In genomic region chr4:16875487-16875886, GRCh38 we compare ENCODE assay signal across 17 cellular contexts. TPM values are rescaled to one million over a fixed set of nuclear protein-coding genes. Genes with fewer than 3 reads are reported as not detected.
DNase-seq lines count a peak whose midpoint lies in the region; ATAC-seq, FAIRE-seq and TF ChIP-seq lines count a peak whose summit lies in the region.
"Had no signal": no experiment of that assay in that cellular context is flagged by ENCODE, and none has a peak within 500 bp of the region (broad histone marks: within the 10 kb centered on the region; RNA-seq: fewer than 3 reads in every experiment).

No MANE protein-coding gene starts in this region.

- peaks cover 12% of the 10 kb centered on the region for H3K9me3 Mint-ChIP-seq in astrocyte (ENCODE audit: unreplicated experiment)
- H3K9me3 Mint-ChIP-seq: activated naive CD4-positive, alpha-beta T cell treated with anti-CD3 and anti-CD28 coated beads for 36 hours had no signal

- no peak overlapping the region for H3K4me3 Mint-ChIP-seq in astrocyte (ENCODE audit: unreplicated experiment)
- H3K4me3 Mint-ChIP-seq: activated naive CD4-positive, alpha-beta T cell treated with anti-CD3 and anti-CD28 coated beads for 36 hours; naive thymus-derived CD8-positive, alpha-beta T cell had no signal

- H4K20me1 ChIP-seq in astrocyte (ENCODE audit: insufficient read depth, low read length), result no peaks in the 10 kb centered on the region

- peaks cover 9% of the 10 kb centered on the region for H3K4me1 ChIP-seq in astrocyte (ENCODE audit: insufficient read depth, low read length)
- H3K4me1 ChIP-seq: SJCRH30 had no signal

- H3K4me3 ChIP-seq in astrocyte (ENCODE audit: insufficient read depth, low read depth, low read length), result no peak overlapping the region
- H3K4me3 ChIP-seq in foreskin fibroblast (ENCODE audit: low read depth in 1 of 2, low read length in 2 of 2), result no peak overlapping the region
- H3K4me3 ChIP-seq in H7 (ENCODE audit: insufficient read depth, low read depth, low read length), result no peak overlapping the region
- H3K4me3 ChIP-seq: cardiac muscle cell, SJCRH30 had no signal

- peak overlapping the region; percentile 69 for H3K4me2 ChIP-seq in astrocyte (ENCODE audit: low read length)

- ATAC-seq in left cardiac atrium (peak; percentile 41 to 95), Right ventricle myocardium inferior (no peak), HG03565 (IDR thresholded peaks at IDR 0.05; ENCODE audit: unreplicated experiment) (no peak)
- ATAC-seq: naive thymus-derived CD8-positive, alpha-beta T cell had no signal

- no peak for DNase-seq in left cardiac atrium
- DNase-seq in Right ventricle myocardium inferior (ENCODE audit: missing footprints), result no peak
- peak; percentile 96 for DNase-seq in astrocyte (ENCODE audit: low read depth)
- DNase-seq in foreskin fibroblast, result peak; percentile 12 to 19
- DNase-seq in activated T-cell treated with anti-CD3 and anti-CD28 coated beads for 4 hours, result no peak
- DNase-seq in H7, result no peak
- DNase-seq in SW 1271 (lab: John Stamatoyannopoulos, UW), result no peak
- DNase-seq: 8988T; activated naive CD4-positive, alpha-beta T cell treated with anti-CD3 and anti-CD28 coated beads for 36 hours; KBM-7; naive thymus-derived CD8-positive, alpha-beta T cell; NK-92 treated with Interleukin-12 subunit alpha and Interleukin-12 subunit beta, amount 100 ng/mL, for 24 hours; SJCRH30; stimulated activated CD4-positive, alpha-beta T cell treated with anti-CD3 and anti-CD28 coated beads, Interleukin-4, amount 100 ng/mL, for 1 hour had no signal

- no peak for TF ChIP-seq CTCF in astrocyte (IDR thresholded peaks at IDR 0.05; ENCODE audit: insufficient read depth, low read depth, low read length)
- TF ChIP-seq CTCF in foreskin fibroblast (IDR thresholded peaks at IDR 0.05; ENCODE audit: low read depth, low read length), result no peak

- intact Hi-C loops in left cardiac atrium (cut with DNase I), result no loop called here
- intact Hi-C loops in Right ventricle myocardium inferior (cut with DNase I), result no loop called here

- no peaks in the 10 kb centered on the region for H3K9me3 ChIP-seq in astrocyte (ENCODE audit: insufficient read depth, low read depth, low read length)
- H3K9me3 ChIP-seq: SJCRH30 had no signal

- H3K4me1 Mint-ChIP-seq in astrocyte (ENCODE audit: low read depth, unreplicated experiment), result peaks cover 18% of the 10 kb centered on the region
- H3K4me1 Mint-ChIP-seq: naive thymus-derived CD8-positive, alpha-beta T cell had no signal

- H3K27ac Mint-ChIP-seq in astrocyte (ENCODE audit: unreplicated experiment), result peak overlapping the region; percentile 98
- H3K27ac Mint-ChIP-seq: activated naive CD4-positive, alpha-beta T cell treated with anti-CD3 and anti-CD28 coated beads for 36 hours; naive thymus-derived CD8-positive, alpha-beta T cell had no signal

- peaks cover 6% of the 10 kb centered on the region for H3K36me3 Mint-ChIP-seq in astrocyte (ENCODE audit: low read depth, unreplicated experiment)
- H3K36me3 Mint-ChIP-seq: naive thymus-derived CD8-positive, alpha-beta T cell had no signal

- H3K79me2 ChIP-seq in astrocyte (ENCODE audit: insufficient read depth, low read length), result no peaks in the 10 kb centered on the region

- FAIRE-seq in astrocyte (lab: Jason Lieb, UNC), result peak; percentile 88
- FAIRE-seq: H1 had no signal

- peak overlapping the region; percentile 75 for H3K27ac ChIP-seq in astrocyte (ENCODE audit: low read depth, low read length)
- H3K27ac ChIP-seq: cardiac muscle cell, SJCRH30 had no signal

- H3K27me3 Mint-ChIP-seq in astrocyte (ENCODE audit: low read depth, unreplicated experiment), result no peaks in the 10 kb centered on the region
- H3K27me3 Mint-ChIP-seq: naive thymus-derived CD8-positive, alpha-beta T cell had no signal

- H3K9ac ChIP-seq in astrocyte (ENCODE audit: low read length), result no peak overlapping the region

- no peaks in the 10 kb centered on the region for H3K27me3 ChIP-seq in astrocyte (ENCODE audit: insufficient read depth, low read length)
- no peaks in the 10 kb centered on the region for H3K27me3 ChIP-seq in H7 (ENCODE audit: control insufficient read depth, insufficient read depth, low read length)
- H3K27me3 ChIP-seq: cardiac muscle cell, SJCRH30 had no signal

- H3K36me3 ChIP-seq in astrocyte (ENCODE audit: insufficient read depth, low read length) (peaks cover 4% of the 10 kb centered on the region), H7 (replicated peaks; ENCODE audit: control insufficient read depth, insufficient read depth, low read length) (peaks cover 5% of the 10 kb centered on the region; the same call in 1 of the 2 replicates)
- H3K36me3 ChIP-seq: cardiac muscle cell, SJCRH30 had no signal

- H2AFZ ChIP-seq in astrocyte (ENCODE audit: low read depth, low read length), result no peak overlapping the region

RNA-seq across cellular contexts. Expression of gene LDB2, which starts 23.0 kb away (rescaled TPM):
- 10 to 100 TPM; 30.3 to 45.4 TPM for total RNA-seq in left cardiac atrium
- total RNA-seq in Right ventricle myocardium inferior, result 34.3 TPM
- 4.9 and 9.4 TPM in 2 replicates for total RNA-seq in astrocyte
- 94.0 and 141 TPM in 2 replicates for total RNA-seq in H7 (2014; rRNA removed; shearing (Covaris generic))
- total RNA-seq: activated naive CD4-positive, alpha-beta T cell treated with anti-CD3 and anti-CD28 coated beads for 36 hours; naive thymus-derived CD8-positive, alpha-beta T cell had no signal

Comparison
In these comparisons a context has a peak if more than half of its experiments do, and no peak if none do; other contexts are left out.
1. ATAC-seq: peak in left cardiac atrium (2 of 2); none in Right ventricle myocardium inferior (single experiment) and HG03565 (single experiment).
2. DNase-seq: peak in astrocyte (single experiment) and foreskin fibroblast (2 of 2); none in left cardiac atrium (single experiment), Right ventricle myocardium inferior (single experiment), activated T-cell treated with anti-CD3 and anti-CD28 coated beads for 4 hours (single experiment), H7 (single experiment) and SW 1271 (0 of 2).